ENCODE assay signal across 9 cellular contexts in the genomic region with DNA sequence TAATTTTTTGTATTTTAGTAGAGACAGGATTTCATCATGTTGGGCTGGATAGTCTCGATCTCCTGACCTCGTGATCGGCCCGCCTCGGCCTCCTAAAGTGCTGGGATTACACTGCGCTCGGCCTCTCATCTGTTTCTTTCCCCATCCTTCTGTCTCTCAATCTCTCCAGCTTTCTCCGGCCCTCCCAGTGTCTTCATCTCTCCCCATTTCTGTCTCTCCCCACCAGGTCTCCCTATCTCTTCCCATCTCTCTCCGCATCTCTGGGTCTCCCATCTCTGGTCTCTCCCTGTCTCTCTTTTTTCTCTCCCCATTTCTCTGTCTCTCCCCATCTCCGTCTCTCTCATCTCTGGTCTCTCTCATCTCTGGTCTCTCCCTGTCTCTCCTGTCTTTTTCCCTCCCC. TPM values are rescaled to one million over a fixed set of nuclear protein-coding genes. Genes with fewer than 3 reads are reported as not detected.
DNase-seq lines count a peak whose midpoint lies in the region; ATAC-seq and TF ChIP-seq lines count a peak whose summit lies in the region.
"Had no signal": no experiment of that assay in that cellular context is flagged by ENCODE, and none has a peak within 500 bp of the region (broad histone marks: within the 10 kb centered on the region; RNA-seq: fewer than 3 reads in every experiment).

No MANE protein-coding gene starts in this region.

- no peak for ATAC-seq in HG03378 (IDR thresholded peaks at IDR 0.05; ENCODE audit: unreplicated experiment)

- intact Hi-C loops in OCI-LY7 (cut with micrococcal nuclease; ENCODE audit: unreplicated experiment): loop anchor here (2.0 kb wide), 1 partner anchor 78 kb away; no protein-coding TSS in a partner anchor
- intact Hi-C loops in Caco-2 (cut with micrococcal nuclease; ENCODE audit: unreplicated experiment): no loop called here

- no peak overlapping the region for H3K9ac ChIP-seq in iPS-15b (ENCODE audit: low read depth, low read length)

- DNase-seq in OCI-LY7 (ENCODE audit: low spot score) (no peak), Caco-2 (no peak), NCI-H1105 treated with DMSO at 0.1 percent for 48 hours (lab: John Stamatoyannopoulos, UW) (no peak)

- H3K27ac ChIP-seq in ACC112 (ENCODE audit: low read depth, low read length) (no peak overlapping the region), OCI-LY7 (ENCODE audit: low read depth, low read length, poor library complexity, severe bottlenecking) (no peak overlapping the region)

- no peaks in the 10 kb centered on the region for H3K27me3 ChIP-seq in ACC112 (ENCODE audit: insufficient read depth, low read length)
- H3K27me3 ChIP-seq in iPS-15b (ENCODE audit: control insufficient read depth, insufficient read depth, low read length): peaks cover 46% of the 10 kb centered on the region
- H3K27me3 ChIP-seq in Caco-2 (replicated peaks; ENCODE audit: control insufficient read depth, insufficient read depth, low read length): no peaks in the 10 kb centered on the region

- H3K27me3 Mint-ChIP-seq in Caco-2 (ENCODE audit: insufficient read depth, unreplicated experiment): peaks cover 2% of the 10 kb centered on the region

- CTCF ChIA-PET in OCI-LY7 (lab: Charles Lee; ENCODE audit: unreplicated experiment) (interaction anchor here (0.6 kb wide), 1 partner anchor 51 kb away, joined by 3 read pairs; no protein-coding TSS in a partner anchor), Caco-2 (lab: Charles Lee) (interaction anchor here (0.7 kb wide), 1 partner anchor 135 kb away, joined by 4 read pairs; no protein-coding TSS in a partner anchor)

- H3K9me3 Mint-ChIP-seq in Caco-2 (ENCODE audit: unreplicated experiment): no peaks in the 10 kb centered on the region
- H3K9me3 Mint-ChIP-seq: activated naive CD8-positive, alpha-beta T cell treated with anti-CD3 and anti-CD28 coated beads for 36 hours; CD4-positive, alpha-beta T cell; T-helper 2 cell treated with Interferon-gamma antibody and Interleukin-4, amounts not matched to agents 5 μg/mL and 100 μg/mL, for 36 hours had no signal

- BruUV-seq in OCI-LY7 (replicated peaks; lab: Mats Ljungman, UMichigan) (no TSS peak), Caco-2 (replicated peaks; lab: Mats Ljungman, UMichigan) (no TSS peak)

- H3K4me2 ChIP-seq in OCI-LY7 (ENCODE audit: low read length): peak overlapping the region; percentile 59

- H3K36me3 Mint-ChIP-seq in Caco-2 (ENCODE audit: insufficient read depth, unreplicated experiment): no peaks in the 10 kb centered on the region
- H3K36me3 Mint-ChIP-seq: activated naive CD8-positive, alpha-beta T cell treated with anti-CD3 and anti-CD28 coated beads for 36 hours had no signal

- TF ChIP-seq CTCF in OCI-LY7 (conservative IDR thresholded peaks at IDR 0.05; ENCODE audit: low read length) (no peak), Caco-2 (IDR thresholded peaks at IDR 0.05; ENCODE audit: insufficient read depth in 1 of 2, low read depth in 1 of 2, low read length in 1 of 2, severe bottlenecking in 1 of 2, unreplicated experiment in 1 of 2) (no peak)

- H3K36me3 ChIP-seq in ACC112 (ENCODE audit: insufficient read depth, low read length): no peaks in the 10 kb centered on the region
- no peaks in the 10 kb centered on the region for H3K36me3 ChIP-seq in OCI-LY7 (ENCODE audit: insufficient read depth, low read length)
- no peaks in the 10 kb centered on the region for H3K36me3 ChIP-seq in iPS-15b (ENCODE audit: control insufficient read depth, insufficient read depth, low read length)
- H3K36me3 ChIP-seq in Caco-2 (ENCODE audit: control insufficient read depth, insufficient read depth, low read length): no peaks in the 10 kb centered on the region

- H3K9me2 ChIP-seq in OCI-LY7 (ENCODE audit: insufficient read depth, low read length): no peaks in the 10 kb centered on the region

- H3K27ac Mint-ChIP-seq in Caco-2 (ENCODE audit: unreplicated experiment): no peak overlapping the region
- H3K27ac Mint-ChIP-seq: activated naive CD8-positive, alpha-beta T cell treated with anti-CD3 and anti-CD28 coated beads for 36 hours; CD4-positive, alpha-beta T cell; T-helper 2 cell treated with Interferon-gamma antibody and Interleukin-4, amounts not matched to agents 5 μg/mL and 100 μg/mL, for 36 hours had no signal

- H4K20me1 ChIP-seq in OCI-LY7 (ENCODE audit: insufficient read depth, low read length): no peaks in the 10 kb centered on the region

- H3K9me3 ChIP-seq in OCI-LY7 (ENCODE audit: low read length) (no peaks in the 10 kb centered on the region), iPS-15b (ENCODE audit: control insufficient read depth, insufficient read depth, low read length) (no peaks in the 10 kb centered on the region), Caco-2 (no peaks in the 10 kb centered on the region; the same call in 1 of the 2 replicates)

- H3K79me2 ChIP-seq in ACC112 (ENCODE audit: control insufficient read depth, insufficient read depth, low read length, unreplicated experiment): no peaks in the 10 kb centered on the region
- no peaks in the 10 kb centered on the region for H3K79me2 ChIP-seq in OCI-LY7 (ENCODE audit: insufficient read depth, low read depth, low read length)

- H3K4me1 ChIP-seq in ACC112 (ENCODE audit: control insufficient read depth, insufficient read depth, low read length, unreplicated experiment) (no peaks in the 10 kb centered on the region), OCI-LY7 (ENCODE audit: insufficient read depth, low read length, poor library complexity, severe bottlenecking) (no peaks in the 10 kb centered on the region), iPS-15b (ENCODE audit: control insufficient read depth, insufficient read depth, low read length) (peaks cover 2% of the 10 kb centered on the region), Caco-2 (peaks cover 3% of the 10 kb centered on the region; the same call in 1 of the 2 replicates)

- no peaks in the 10 kb centered on the region for H3K4me1 Mint-ChIP-seq in Caco-2 (ENCODE audit: low read depth, unreplicated experiment)
- H3K4me1 Mint-ChIP-seq: activated naive CD8-positive, alpha-beta T cell treated with anti-CD3 and anti-CD28 coated beads for 36 hours had no signal

- POLR2A ChIA-PET in OCI-LY7 (lab: Charles Lee) (no interaction called here), Caco-2 (lab: Charles Lee) (no interaction called here)

- no peak overlapping the region for H3K4me3 Mint-ChIP-seq in Caco-2 (ENCODE audit: unreplicated experiment)
- H3K4me3 Mint-ChIP-seq: activated naive CD8-positive, alpha-beta T cell treated with anti-CD3 and anti-CD28 coated beads for 36 hours; CD4-positive, alpha-beta T cell; T-helper 2 cell treated with Interferon-gamma antibody and Interleukin-4, amounts not matched to agents 5 μg/mL and 100 μg/mL, for 36 hours had no signal

- H2AFZ ChIP-seq in ACC112 (ENCODE audit: low read length, unreplicated experiment): peak overlapping the region; percentile 62
- H2AFZ ChIP-seq in OCI-LY7 (ENCODE audit: low read length): peak overlapping the region; percentile 48; the same call in 1 of the 2 replicates

- H3K4me3 ChIP-seq in ACC112 (ENCODE audit: low read depth, low read length) (peak overlapping the region; percentile 67), OCI-LY7 (ENCODE audit: low read depth, low read length, poor library complexity, severe bottlenecking) (peak overlapping the region; percentile 51), iPS-15b (ENCODE audit: low read depth, low read length) (peak overlapping the region; percentile 35), Caco-2 (ENCODE audit: low read depth, low read length) (no peak overlapping the region)

RNA-seq across cellular contexts. Expression of a gene that starts 12.2 kb away (rescaled TPM):
- total RNA-seq in OCI-LY7 (2014; rRNA removed; shearing (Covaris generic)): 0.03 and 0.16 TPM in 2 replicates
- total RNA-seq in OCI-LY7 (2022) (0.68 and 0.72 TPM in 2 replicates), Caco-2 (2022) (0.35 and 0.82 TPM in 2 replicates)

RNA-seq across cellular contexts. Expression of a gene that starts 13.7 kb away (rescaled TPM):
- 0.06 and 0.18 TPM in 2 replicates for total RNA-seq in OCI-LY7 (2014; rRNA removed; shearing (Covaris generic))
- total RNA-seq in OCI-LY7 (2022) (0.77 and 0.84 TPM in 2 replicates), Caco-2 (2022) (not detected in 2 replicates)
- total RNA-seq: activated naive CD8-positive, alpha-beta T cell treated with anti-CD3 and anti-CD28 coated beads for 36 hours; CD4-positive, alpha-beta T cell had no signal

RNA-seq across cellular contexts. Expression of a gene that starts 26.1 kb away (rescaled TPM):
- total RNA-seq in OCI-LY7 (2014; rRNA removed; shearing (Covaris generic)): 29.5 and 43.0 TPM in 2 replicates
- total RNA-seq in OCI-LY7 (2022): 24.7 and 32.4 TPM in 2 replicates
- total RNA-seq in Caco-2 (2022): 39.3 and 42.7 TPM in 2 replicates

RNA-seq across cellular contexts. Expression of a gene that starts 37.4 kb away (rescaled TPM):
- 237 and 243 TPM in 2 replicates for total RNA-seq in OCI-LY7 (2014; rRNA removed; shearing (Covaris generic))
- total RNA-seq in OCI-LY7 (2022) (171 and 183 TPM in 2 replicates), Caco-2 (2022) (102 and 112 TPM in 2 replicates)

RNA-seq across cellular contexts. Expression of a gene that starts 44.7 kb away (rescaled TPM):
- total RNA-seq in OCI-LY7 (2014; rRNA removed; shearing (Covaris generic)): 1,039 and 1,069 TPM in 2 replicates
- 398 and 581 TPM in 2 replicates for total RNA-seq in OCI-LY7 (2022)
- 707 and 767 TPM in 2 replicates for total RNA-seq in Caco-2 (2022)
